8 cellular contexts compared by ENCODE assay signal in genomic region chr1:2529776-2530500, GRCh38. TPM values are rescaled to one million over a fixed set of nuclear protein-coding genes. Genes with fewer than 3 reads are reported as not detected.
A peak's percentile ranks its signal among the peaks of the same experiment; 100 is the strongest.
DNase-seq lines count a peak whose midpoint lies in the region; FAIRE-seq and TF ChIP-seq lines count a peak whose summit lies in the region.

TSS of gene HES5 (minus strand) at chr1:2530263. CDS start at chr1:2530164, 99 bp downstream.

- peak within 1 kb of the TSS; percentile 70 for H3K4me3 Mint-ChIP-seq in activated CD4-positive, alpha-beta T cell treated with anti-CD3 and anti-CD28 coated beads, Interleukin-2, amount 10 ng/mL, durations not matched to agents 24 days and 14 days
- peak within 1 kb of the TSS; percentile 82 for H3K4me3 Mint-ChIP-seq in activated naive CD8-positive, alpha-beta T cell

- intact Hi-C loops in activated CD4-positive, alpha-beta T cell treated with anti-CD3 and anti-CD28 coated beads, Interleukin-2, amount 10 ng/mL, durations not matched to agents 24 days and 14 days (cut with micrococcal nuclease) = loop anchor here (5.0 to 10.0 kb wide), 2 partner anchors 225 to 333 kb away; no protein-coding TSS in a partner anchor

- H3K36me3 ChIP-seq in iPS-20b (ENCODE audit: insufficient read depth, low read depth, low read length) = no peaks in the 10 kb centered on the region

- H3K4me1 ChIP-seq in iPS-20b (ENCODE audit: insufficient read depth, low read length) = peaks cover 8% of the 10 kb centered on the region; the same call in 1 of the 2 replicates

- H3K27me3 Mint-ChIP-seq in activated CD4-positive, alpha-beta T cell treated with anti-CD3 and anti-CD28 coated beads, Interleukin-2, amount 10 ng/mL, durations not matched to agents 24 days and 14 days = peaks cover 32% of the 10 kb centered on the region
- H3K27me3 Mint-ChIP-seq in activated naive CD8-positive, alpha-beta T cell = peaks cover 2% of the 10 kb centered on the region

- no peaks in the 10 kb centered on the region for H3K9me3 Mint-ChIP-seq in activated CD4-positive, alpha-beta T cell treated with anti-CD3 and anti-CD28 coated beads, Interleukin-2, amount 10 ng/mL, durations not matched to agents 24 days and 14 days
- H3K9me3 Mint-ChIP-seq in activated naive CD8-positive, alpha-beta T cell (ENCODE audit: low read depth) = no peaks in the 10 kb centered on the region

- H3K27me3 ChIP-seq in iPS-20b (ENCODE audit: insufficient read depth, low read length) = peaks cover 80% of the 10 kb centered on the region

- no peak for TF ChIP-seq POLR2A in GM12892 (IDR thresholded peaks at IDR 0.05; ENCODE audit: low read depth, low read length)

- H3K4me1 Mint-ChIP-seq in activated CD4-positive, alpha-beta T cell treated with anti-CD3 and anti-CD28 coated beads, Interleukin-2, amount 10 ng/mL, durations not matched to agents 24 days and 14 days = peaks cover 16% of the 10 kb centered on the region
- H3K4me1 Mint-ChIP-seq in activated naive CD8-positive, alpha-beta T cell (ENCODE audit: low read depth) = peaks cover 18% of the 10 kb centered on the region

- DNase-seq in activated CD4-positive, alpha-beta T cell treated with anti-CD3 and anti-CD28 coated beads, Interleukin-2, amount 10 ng/mL, durations not matched to agents 24 days and 14 days = peak; percentile 71
- DNase-seq in activated CD4-positive, alpha-beta T cell treated with anti-CD3 and anti-CD28 coated beads, Interleukin-2, amount 50 U/mL, for 1 hour = no peak
- DNase-seq in activated CD4-positive, CD25-positive, alpha-beta regulatory T cell (lab: John Stamatoyannopoulos, UW) = no peak
- DNase-seq in GM12892 (ENCODE audit: insufficient read length) (no peak), NCI-H526 treated with DMSO at 0.1 percent for 48 hours (lab: John Stamatoyannopoulos, UW) (no peak)

- H3K27ac ChIP-seq in iPS-20b (ENCODE audit: low read length) (no peak within 1 kb of the TSS), temporal lobe (ENCODE audit: low read depth, low read length) (no peak within 1 kb of the TSS)

- H3K9ac ChIP-seq in iPS-20b (ENCODE audit: low read depth, low read length) = no peak within 1 kb of the TSS

- no peak for FAIRE-seq in GM12892 (lab: Jason Lieb, UNC)

- H3K27ac Mint-ChIP-seq in activated CD4-positive, alpha-beta T cell treated with anti-CD3 and anti-CD28 coated beads, Interleukin-2, amount 10 ng/mL, durations not matched to agents 24 days and 14 days = no peak within 1 kb of the TSS
- H3K27ac Mint-ChIP-seq in activated naive CD8-positive, alpha-beta T cell = no peak within 1 kb of the TSS

- peak within 1 kb of the TSS; percentile 49; the same call in 1 of the 2 replicates for H3K4me3 ChIP-seq in iPS-20b (ENCODE audit: low read length)

- peaks cover 3% of the 10 kb centered on the region for H3K36me3 Mint-ChIP-seq in activated CD4-positive, alpha-beta T cell treated with anti-CD3 and anti-CD28 coated beads, Interleukin-2, amount 10 ng/mL, durations not matched to agents 24 days and 14 days (ENCODE audit: low read depth)
- H3K36me3 Mint-ChIP-seq in activated naive CD8-positive, alpha-beta T cell = no peaks in the 10 kb centered on the region

- no peaks in the 10 kb centered on the region for H3K9me3 ChIP-seq in iPS-20b (ENCODE audit: insufficient read depth, low read depth, low read length)

RNA-seq across cellular contexts. Expression of gene HES5, which starts in this region (rescaled TPM):
- total RNA-seq in activated CD4-positive, alpha-beta T cell treated with anti-CD3 and anti-CD28 coated beads, Interleukin-2, amount 10 ng/mL, durations not matched to agents 24 days and 14 days = not detected in 2 replicates
- 13.3 TPM for total RNA-seq in temporal lobe
- polyA plus RNA-seq in GM12892 (2012; ENCODE audit: missing spikeins) = not detected

Comparison
In these comparisons a context has a peak if more than half of its experiments do, and no peak if none do; other contexts are left out.
1. RNA of gene HES5 (total RNA-seq): 13.3 TPM in temporal lobe (single experiment); not detected in activated CD4-positive, alpha-beta T cell treated with anti-CD3 and anti-CD28 coated beads, Interleukin-2, amount 10 ng/mL, durations not matched to agents 24 days and 14 days; every median in the first group is over 10 times any median in the second.
2. Peak in DNase-seq in activated CD4-positive, alpha-beta T cell treated with anti-CD3 and anti-CD28 coated beads, Interleukin-2, amount 10 ng/mL, durations not matched to agents 24 days and 14 days; RNA of the gene not detected or under 1 TPM.